ENCODE assay signal across 10 cellular contexts in genomic region chr17:38485146-38485468, GRCh38. TPM values are rescaled to one million over a fixed set of nuclear protein-coding genes. Genes with fewer than 3 reads are reported as not detected.
DNase-seq lines count a peak whose midpoint lies in the region; ATAC-seq and TF ChIP-seq lines count a peak whose summit lies in the region.
"Had no signal": no experiment of that assay in that cellular context is flagged by ENCODE, and none has a peak within 500 bp of the region (broad histone marks: within the 10 kb centered on the region; RNA-seq: fewer than 3 reads in every experiment).

No MANE protein-coding gene starts in this region.

- ATAC-seq in left ventricle myocardium superior (no peak), HG03565 (IDR thresholded peaks at IDR 0.05; ENCODE audit: unreplicated experiment) (no peak)

- H3K36me3 ChIP-seq in right atrium auricular region (peaks cover 41% of the 10 kb centered on the region), tibial nerve (peaks cover 0 to 31% (median 0%) of the 10 kb centered on the region in 3 donors)
- H3K36me3 ChIP-seq: pancreas had no signal

- H3K27ac Mint-ChIP-seq in activated CD4-positive, alpha-beta memory T cell treated with anti-CD3 and anti-CD28 coated beads for 36 hours, result peak overlapping the region; percentile 63
- H3K27ac Mint-ChIP-seq in glutamatergic neuron (ENCODE audit: unreplicated experiment), result no peak overlapping the region

- POLR2A ChIA-PET in activated CD4-positive, alpha-beta memory T cell treated with anti-CD3 and anti-CD28 coated beads for 36 hours (lab: Charles Lee), result no interaction called here

- no peaks in the 10 kb centered on the region for H3K9me3 ChIP-seq in right atrium auricular region
- no peaks in the 10 kb centered on the region for H3K9me3 ChIP-seq in tibial nerve
- H3K9me3 ChIP-seq: pancreas had no signal

- DNase-seq in right atrium auricular region (ENCODE audit: low spot score) (no peak), left ventricle myocardium superior (no peak), glutamatergic neuron (no peak), tibial nerve (ENCODE audit: low spot score in 2 of 2) (no peak), SW480 (ENCODE audit: low spot score) (no peak), foreskin fibroblast (no peak)
- no peak for DNase-seq in activated CD4-positive, alpha-beta memory T cell treated with anti-CD3 and anti-CD28 coated beads for 36 hours

- H3K4me1 Mint-ChIP-seq in activated CD4-positive, alpha-beta memory T cell treated with anti-CD3 and anti-CD28 coated beads for 36 hours (ENCODE audit: low read depth), result peaks cover 11% of the 10 kb centered on the region
- peaks cover 17% of the 10 kb centered on the region for H3K4me1 Mint-ChIP-seq in glutamatergic neuron (ENCODE audit: low read depth, unreplicated experiment)

- H3K36me3 Mint-ChIP-seq in activated CD4-positive, alpha-beta memory T cell treated with anti-CD3 and anti-CD28 coated beads for 36 hours, result no peaks in the 10 kb centered on the region
- H3K36me3 Mint-ChIP-seq in glutamatergic neuron (ENCODE audit: unreplicated experiment), result no peaks in the 10 kb centered on the region

- no peaks in the 10 kb centered on the region for H3K9me3 Mint-ChIP-seq in activated CD4-positive, alpha-beta memory T cell treated with anti-CD3 and anti-CD28 coated beads for 36 hours
- peaks cover 7% of the 10 kb centered on the region for H3K9me3 Mint-ChIP-seq in glutamatergic neuron (ENCODE audit: unreplicated experiment)

- peak overlapping the region; percentile 67 to 74 for H3K27ac ChIP-seq in right atrium auricular region
- H3K27ac ChIP-seq in tibial nerve, result peak overlapping the region; percentile 22 to 85 (median 60)
- H3K27ac ChIP-seq: brain microvascular endothelial cell, pancreas had no signal

- intact Hi-C loops in left ventricle myocardium superior (cut with micrococcal nuclease), result loop anchor here (5.0 kb wide), 1 partner anchor 63 kb away; no protein-coding TSS in a partner anchor
- intact Hi-C loops in activated CD4-positive, alpha-beta memory T cell treated with anti-CD3 and anti-CD28 coated beads for 36 hours (cut with micrococcal nuclease), result loop anchor here (1.0 to 2.0 kb wide), 2 partner anchors 41 to 62 kb away; no protein-coding TSS in a partner anchor

- H3K27me3 ChIP-seq in right atrium auricular region, result no peaks in the 10 kb centered on the region
- H3K27me3 ChIP-seq in tibial nerve, result no peaks in the 10 kb centered on the region
- H3K27me3 ChIP-seq: brain microvascular endothelial cell, pancreas had no signal

- TF ChIP-seq CTCF in right atrium auricular region (IDR thresholded peaks at IDR 0.05) (peak in 1 of 2 donors; percentile 20), glutamatergic neuron (IDR thresholded peaks at IDR 0.05; ENCODE audit: partially characterized antibody, unreplicated experiment) (no peak), tibial nerve (IDR thresholded peaks at IDR 0.05) (peak in 2 of 5 experiments; percentile 4 to 10), foreskin fibroblast (IDR thresholded peaks at IDR 0.05; ENCODE audit: low read depth, low read length) (no peak)

- H3K4me3 Mint-ChIP-seq in activated CD4-positive, alpha-beta memory T cell treated with anti-CD3 and anti-CD28 coated beads for 36 hours, result peak overlapping the region; percentile 36
- H3K4me3 Mint-ChIP-seq in glutamatergic neuron (ENCODE audit: unreplicated experiment), result peak overlapping the region; percentile 14

- H3K4me1 ChIP-seq in right atrium auricular region, result peaks cover 0 to 16% of the 10 kb centered on the region in 2 donors
- H3K4me1 ChIP-seq in tibial nerve, result peaks cover 0 to 55% (median 18%) of the 10 kb centered on the region in 4 donors
- H3K4me1 ChIP-seq: pancreas had no signal

- H3K4me3 ChIP-seq in right atrium auricular region (no peak overlapping the region), tibial nerve (no peak overlapping the region), foreskin fibroblast (ENCODE audit: low read depth in 1 of 2, low read length in 2 of 2) (no peak overlapping the region)
- H3K4me3 ChIP-seq: pancreas had no signal

- H3K27me3 Mint-ChIP-seq in activated CD4-positive, alpha-beta memory T cell treated with anti-CD3 and anti-CD28 coated beads for 36 hours, result peaks cover 1% of the 10 kb centered on the region
- peaks cover 11% of the 10 kb centered on the region for H3K27me3 Mint-ChIP-seq in glutamatergic neuron (ENCODE audit: unreplicated experiment)

- CTCF ChIA-PET in activated CD4-positive, alpha-beta memory T cell treated with anti-CD3 and anti-CD28 coated beads for 36 hours (lab: Charles Lee), result interaction anchor here (0.7 to 3.3 kb wide), 7 partner anchors 52 to 182 kb away, joined by 3 to 18 read pairs (median 3); no protein-coding TSS in a partner anchor

- TF ChIP-seq POLR2A in tibial nerve (IDR thresholded peaks at IDR 0.05), result no peak

- TF ChIP-seq EP300 in tibial nerve (IDR thresholded peaks at IDR 0.05), result no peak

- WGBS in tibial nerve, 2 donors, result 43 to 53% methylated on average over 2 of the region's 2 CpGs

RNA-seq across cellular contexts. Expression of gene ARHGAP23, which starts 56.8 kb away (rescaled TPM):
- total RNA-seq in right atrium auricular region (10 to 100 TPM; 59.9 to 95.6 TPM), left ventricle myocardium superior (70.3 TPM), glutamatergic neuron (ENCODE audit: unreplicated experiment) (23.6 TPM), tibial nerve (10 to 100 TPM; 41.0 to 80.7 (median 65.7) TPM)
- 1 to 10 TPM; 1.3 to 1.4 TPM for total RNA-seq in activated CD4-positive, alpha-beta memory T cell treated with anti-CD3 and anti-CD28 coated beads for 36 hours

Comparison
In these comparisons a context has a peak if more than half of its experiments do, and no peak if none do; other contexts are left out.
1. RNA of gene ARHGAP23, which starts 56.8 kb away (total RNA-seq): 59.9 to 95.6 TPM in right atrium auricular region, 70.3 TPM in left ventricle myocardium superior (single experiment), 41.0 to 80.7 TPM in tibial nerve and 23.6 TPM in glutamatergic neuron (single experiment); 1.3 to 1.4 TPM in activated CD4-positive, alpha-beta memory T cell treated with anti-CD3 and anti-CD28 coated beads for 36 hours; every median in the first group is over 10 times any median in the second.